18 cellular contexts compared by ENCODE assay signal in genomic region chr5:83374547-83374946, GRCh38.
DNase-seq lines count a peak whose midpoint lies in the region; ATAC-seq and TF ChIP-seq lines count a peak whose summit lies in the region.
"Had no signal": no experiment of that assay in that cellular context is flagged by ENCODE, and none has a peak within 500 bp of the region (broad histone marks: within the 10 kb centered on the region; RNA-seq: fewer than 3 reads in every experiment).

No MANE protein-coding gene starts in this region.

- H3K4me3 ChIP-seq in IMR-90 (ENCODE audit: insufficient read depth, low read depth, low read length) (no peak overlapping the region), skeletal muscle tissue (ENCODE audit: low read length in 3 of 3) (no peak overlapping the region)
- H3K4me3 ChIP-seq: lower lobe of right lung, psoas muscle, SJSA1 had no signal

- H4K20me1 ChIP-seq in IMR-90 (ENCODE audit: insufficient read depth, low read length), result no peaks in the 10 kb centered on the region

- H3K4me2 ChIP-seq in IMR-90 (ENCODE audit: low read depth, low read length), result no peak overlapping the region

- intact Hi-C loops in IMR-90 (cut with micrococcal nuclease), result no loop called here

- in situ Hi-C loops in IMR-90 (cut with MboI; ENCODE audit: low sequenced_read_pairs), result no loop called here

- no peak overlapping the region for H3K9ac ChIP-seq in IMR-90 (ENCODE audit: low read depth, low read length)
- no peak overlapping the region for H3K9ac ChIP-seq in skeletal muscle tissue (ENCODE audit: low read depth in 1 of 3, low read length in 3 of 3)

- no peak overlapping the region for H2AK5ac ChIP-seq in IMR-90 (ENCODE audit: low read depth, low read length)

- H3K27me3 ChIP-seq in IMR-90 (ENCODE audit: control insufficient read depth, insufficient read depth, low read length) (no peaks in the 10 kb centered on the region), skeletal muscle tissue (ENCODE audit: control insufficient read depth in 3 of 3, insufficient read depth in 3 of 3, low read length in 3 of 3) (no peaks in the 10 kb centered on the region)
- H3K27me3 ChIP-seq: SJSA1 had no signal

- no peak overlapping the region for H3K23ac ChIP-seq in IMR-90 (ENCODE audit: low read depth, low read length)

- TF ChIP-seq CTCF in IMR-90 (conservative IDR thresholded peaks at IDR 0.05; ENCODE audit: low read depth, low read length), result no peak

- no peak overlapping the region for H2AFZ ChIP-seq in IMR-90 (replicated peaks; ENCODE audit: low read length, poor library complexity)

- no peak overlapping the region for H3K4ac ChIP-seq in IMR-90 (ENCODE audit: low read depth, low read length)

- ATAC-seq in IMR-90 (ENCODE audit: low read depth) (no peak), GM21515 (IDR thresholded peaks at IDR 0.05; ENCODE audit: unreplicated experiment) (no peak), GM18907 (IDR thresholded peaks at IDR 0.05; ENCODE audit: unreplicated experiment) (no peak)
- ATAC-seq: lower lobe of right lung had no signal

- H2BK20ac ChIP-seq in IMR-90 (ENCODE audit: low read depth, low read length), result peak overlapping the region; percentile 9; the same call in 1 of the 2 replicates

- dilution Hi-C loops in IMR-90 (cut with HindIII; ENCODE audit: low sequenced_read_pairs, unreplicated experiment), result no loop called here

- H3K27ac ChIP-seq in IMR-90 (ENCODE audit: insufficient read depth, low read length), result no peak overlapping the region
- peak overlapping the region; percentile 66 for H3K27ac ChIP-seq in skeletal muscle tissue (ENCODE audit: low read depth, low read length)
- H3K27ac ChIP-seq: epithelial cell of prostate, lower lobe of right lung, SJSA1 had no signal

- peaks cover 3% of the 10 kb centered on the region for H3K9me1 ChIP-seq in IMR-90 (ENCODE audit: insufficient read depth, low read length)

- no peak overlapping the region for H2BK5ac ChIP-seq in IMR-90 (ENCODE audit: low read depth, low read length, poor library complexity, severe bottlenecking)

- no peak overlapping the region for H3K56ac ChIP-seq in IMR-90 (ENCODE audit: extremely low read depth, insufficient read depth, low read length)

- peak overlapping the region; percentile 13; the same call in 1 of the 2 replicates for H3K18ac ChIP-seq in IMR-90 (ENCODE audit: low read depth, low read length)

- H3K9me3 ChIP-seq in IMR-90 (ENCODE audit: control insufficient read depth, insufficient read depth, low read length), result no peaks in the 10 kb centered on the region
- no peaks in the 10 kb centered on the region for H3K9me3 ChIP-seq in skeletal muscle tissue (ENCODE audit: control insufficient read depth in 3 of 3, low read length in 3 of 3)
- H3K9me3 ChIP-seq: lower lobe of right lung, psoas muscle, SJSA1 had no signal

- no CpG with 5 or more reads among the region's 2 CpGs for WGBS in IMR-90 (ENCODE audit: extremely low coverage in 2 of 2, insufficient read length in 1 of 2), 2 experiments

- DNase-seq in IMR-90 (peak; percentile 67), fibroblast of gingiva (ENCODE audit: low read depth) (peak; percentile 69), kidney glomerular epithelial cell (lab: John Stamatoyannopoulos, UW) (peak; percentile 44), NOMO-1 (lab: John Stamatoyannopoulos, UW; ENCODE audit: unreplicated experiment in 2 of 2) (no peak), T-helper 9 cell (no peak)
- DNase-seq: activated gamma-delta T cell; anterior cingulate cortex; lower lobe of right lung; NCI-H187; NCI-H510A; stimulated activated CD4-positive, alpha-beta T cell treated with anti-CD3 and anti-CD28 coated beads, Interleukin-1b, Interleukin-23, amount 100 ng/mL, for 48 hours; T1000 had no signal

- no peak overlapping the region for H4K5ac ChIP-seq in IMR-90 (ENCODE audit: low read depth, low read length)

- H3K4me1 ChIP-seq in IMR-90 (ENCODE audit: control insufficient read depth, insufficient read depth, low read length), result peaks cover 3% of the 10 kb centered on the region; the same call in 1 of the 2 replicates
- H3K4me1 ChIP-seq in skeletal muscle tissue (ENCODE audit: control insufficient read depth in 3 of 3, insufficient read depth in 3 of 3, low read length in 3 of 3), result no peaks in the 10 kb centered on the region
- H3K4me1 ChIP-seq: psoas muscle had no signal

- no peak for TF ChIP-seq POLR2A in IMR-90 (IDR thresholded peaks at IDR 0.05; ENCODE audit: low read depth, low read length)

- H3K79me1 ChIP-seq in IMR-90 (ENCODE audit: low read depth in 1 of 2, low read length in 2 of 2), result no peaks in the 10 kb centered on the region

- CTCF ChIA-PET in IMR-90 (lab: Yijun Ruan, JAX), result no interaction called here

- TF ChIP-seq RAD21 in IMR-90 (IDR thresholded peaks at IDR 0.05; ENCODE audit: low read length), result no peak

- H4K91ac ChIP-seq in IMR-90 (ENCODE audit: insufficient read depth, low read depth, low read length), result no peak overlapping the region

- H4K8ac ChIP-seq in IMR-90 (ENCODE audit: low read depth in 2 of 2, low read length in 2 of 2), result no peak overlapping the region

- H2AK9ac ChIP-seq in IMR-90 (replicated peaks; ENCODE audit: low read depth, low read length, poor library complexity), result no peak overlapping the region

- no peak overlapping the region for H2BK120ac ChIP-seq in IMR-90 (ENCODE audit: low read depth, low read length)

- H2BK15ac ChIP-seq in IMR-90 (ENCODE audit: low read depth, low read length), result 0 out of 3 replicates have a peak overlapping the region, but pooled peaks have one; percentile 41

- no peak overlapping the region for H3K14ac ChIP-seq in IMR-90 (replicated peaks; ENCODE audit: low read depth, low read length)

- H3K36me3 ChIP-seq in IMR-90 (ENCODE audit: control insufficient read depth, insufficient read depth, low read length) (no peaks in the 10 kb centered on the region), skeletal muscle tissue (ENCODE audit: control insufficient read depth in 3 of 3, insufficient read depth in 3 of 3, low read length in 3 of 3) (no peaks in the 10 kb centered on the region)
- H3K36me3 ChIP-seq: lower lobe of right lung, SJSA1 had no signal

- POLR2A ChIA-PET in IMR-90 (lab: Charles Lee; ENCODE audit: unreplicated experiment), result no interaction called here

- BruUV-seq in IMR-90 (replicated peaks; lab: Mats Ljungman, UMichigan), result no TSS peak

TF ChIP-seq in IMR-90, 13 proteins besides CTCF, POLR2A, EP300 and RAD21:
- TF ChIP-seq CEBPB (IDR thresholded peaks at IDR 0.05; ENCODE audit: low read depth, low read length) (peak; percentile 71), USF2 (IDR thresholded peaks at IDR 0.05; ENCODE audit: low read depth, low read length) (no peak)

Comparison
In these comparisons a context has a peak if more than half of its experiments do, and no peak if none do; other contexts are left out.
1. DNase-seq: peak in IMR-90 (single experiment), fibroblast of gingiva (single experiment) and kidney glomerular epithelial cell (single experiment); none in NOMO-1 (0 of 2) and T-helper 9 cell (single experiment).